ENCODE assay signal across 24 cellular contexts in genomic region chr3:66433522-66433782, GRCh38.
DNase-seq lines count a peak whose midpoint lies in the region; ATAC-seq and TF ChIP-seq lines count a peak whose summit lies in the region.
"Had no signal": no experiment of that assay in that cellular context is flagged by ENCODE, and none has a peak within 500 bp of the region (broad histone marks: within the 10 kb centered on the region; RNA-seq: fewer than 3 reads in every experiment).

No MANE protein-coding gene starts in this region.

- H3K27me3 Mint-ChIP-seq in activated CD8-positive, alpha-beta T cell treated with anti-CD3 and anti-CD28 coated beads, Interleukin-2, amount 10 ng/mL, durations not matched to agents 7 days and 5 days (ENCODE audit: low read depth): no peaks in the 10 kb centered on the region
- no peaks in the 10 kb centered on the region for H3K27me3 Mint-ChIP-seq in activated CD8-positive, alpha-beta T cell treated with anti-CD3 and anti-CD28 coated beads for 36 hours
- no peaks in the 10 kb centered on the region; the same call in 1 of the 2 replicates for H3K27me3 Mint-ChIP-seq in H9 (ENCODE audit: low read depth)
- H3K27me3 Mint-ChIP-seq: dendritic cell treated with granulocyte-macrophage colony-stimulating factor and Interleukin-4, amounts not matched to agents 40 ng/mL and 50 ng/mL, for 4 days had no signal

- peaks cover 8% of the 10 kb centered on the region for H3K79me1 ChIP-seq in H9 (ENCODE audit: insufficient read depth, low read depth, low read length, poor library complexity, severe bottlenecking)

- H3K18ac ChIP-seq in H9 (ENCODE audit: insufficient read length, low read depth, low read length): no peak overlapping the region

- H2BK5ac ChIP-seq in H9 (ENCODE audit: insufficient read length, low read length): no peak overlapping the region

- H3K27me3 ChIP-seq in H9 (ENCODE audit: insufficient read depth, low read length): no peaks in the 10 kb centered on the region
- H3K27me3 ChIP-seq in dorsolateral prefrontal cortex: no peaks in the 10 kb centered on the region
- H3K27me3 ChIP-seq in gastrocnemius medialis: no peaks in the 10 kb centered on the region
- H3K27me3 ChIP-seq: BE2C, left lung, tibial artery had no signal

- H2AK5ac ChIP-seq in H9 (ENCODE audit: insufficient read length, low read length): no peak overlapping the region

- no peak overlapping the region for H2BK12ac ChIP-seq in H9 (ENCODE audit: insufficient read length, low read depth, low read length)

- no peak overlapping the region for H2BK15ac ChIP-seq in H9 (ENCODE audit: low read depth, low read length)

- no peak overlapping the region for H4K91ac ChIP-seq in H9 (ENCODE audit: insufficient read length, low read depth, low read length)

- TF ChIP-seq CTCF in activated CD8-positive, alpha-beta T cell treated with anti-CD3 and anti-CD28 coated beads for 36 hours (IDR thresholded peaks at IDR 0.05): no peak
- TF ChIP-seq CTCF in H9 (conservative IDR thresholded peaks at IDR 0.05): no peak
- TF ChIP-seq CTCF in dorsolateral prefrontal cortex (IDR thresholded peaks at IDR 0.05 in 54 of 56, conservative IDR thresholded peaks at IDR 0.05 in 2 of 56; ENCODE audit: low read depth in 1 of 56, partially characterized antibody in 56 of 56): no peak
- TF ChIP-seq CTCF in gastrocnemius medialis (IDR thresholded peaks at IDR 0.05 in 4 of 5, conservative IDR thresholded peaks at IDR 0.05 in 1 of 5): no peak

- H3K4me3 Mint-ChIP-seq in activated CD8-positive, alpha-beta T cell treated with anti-CD3 and anti-CD28 coated beads, Interleukin-2, amount 10 ng/mL, durations not matched to agents 7 days and 5 days: no peak overlapping the region
- no peak overlapping the region for H3K4me3 Mint-ChIP-seq in activated CD8-positive, alpha-beta T cell treated with anti-CD3 and anti-CD28 coated beads for 36 hours
- no peak overlapping the region for H3K4me3 Mint-ChIP-seq in H9
- H3K4me3 Mint-ChIP-seq: dendritic cell treated with granulocyte-macrophage colony-stimulating factor and Interleukin-4, amounts not matched to agents 40 ng/mL and 50 ng/mL, for 4 days; nephron progenitor cell had no signal

- H3K9me3 Mint-ChIP-seq in activated CD8-positive, alpha-beta T cell treated with anti-CD3 and anti-CD28 coated beads, Interleukin-2, amount 10 ng/mL, durations not matched to agents 7 days and 5 days (ENCODE audit: insufficient read depth): no peaks in the 10 kb centered on the region
- no peaks in the 10 kb centered on the region for H3K9me3 Mint-ChIP-seq in activated CD8-positive, alpha-beta T cell treated with anti-CD3 and anti-CD28 coated beads for 36 hours
- no peaks in the 10 kb centered on the region; a peak in 1 of 5 replicates for H3K9me3 Mint-ChIP-seq in H9
- H3K9me3 Mint-ChIP-seq: dendritic cell treated with granulocyte-macrophage colony-stimulating factor and Interleukin-4, amounts not matched to agents 40 ng/mL and 50 ng/mL, for 4 days; nephron progenitor cell had no signal

- no peak overlapping the region for H3K4me2 ChIP-seq in H9 (ENCODE audit: insufficient read depth, insufficient read length, low read length)
- H3K4me2 ChIP-seq: smooth muscle cell had no signal

- H3K36me3 Mint-ChIP-seq in activated CD8-positive, alpha-beta T cell treated with anti-CD3 and anti-CD28 coated beads, Interleukin-2, amount 10 ng/mL, durations not matched to agents 7 days and 5 days (ENCODE audit: low read depth): peaks cover 2% of the 10 kb centered on the region
- H3K36me3 Mint-ChIP-seq in activated CD8-positive, alpha-beta T cell treated with anti-CD3 and anti-CD28 coated beads for 36 hours (ENCODE audit: low read depth): peaks cover 2% of the 10 kb centered on the region
- H3K36me3 Mint-ChIP-seq in H9 (ENCODE audit: insufficient read depth in 1 of 3, low read depth in 3 of 3): peaks cover 19 to 48% (median 45%) of the 10 kb centered on the region in 3 experiments

- no peak overlapping the region for H4K8ac ChIP-seq in H9 (replicated peaks; ENCODE audit: insufficient read length, low read depth, low read length)

- no CpG with 5 or more reads among the region's 4 CpGs for WGBS in H9 (ENCODE audit: extremely low coverage, insufficient read length, low lambda C conversion rate)

- H3K4me1 ChIP-seq in H9 (ENCODE audit: insufficient read depth, low read length) (peaks cover 25% of the 10 kb centered on the region), gastrocnemius medialis (peaks cover 61 to 89% of the 10 kb centered on the region in 2 donors)

- no peak overlapping the region for H2AFZ ChIP-seq in H9 (ENCODE audit: low read length)

- no peaks in the 10 kb centered on the region for H3K23me2 ChIP-seq in H9 (ENCODE audit: insufficient read length, low read depth, low read length, poor library complexity, severe bottlenecking)

- peaks cover 12% of the 10 kb centered on the region for H3K4me1 Mint-ChIP-seq in activated CD8-positive, alpha-beta T cell treated with anti-CD3 and anti-CD28 coated beads, Interleukin-2, amount 10 ng/mL, durations not matched to agents 7 days and 5 days (ENCODE audit: low read depth)
- peaks cover 13% of the 10 kb centered on the region for H3K4me1 Mint-ChIP-seq in activated CD8-positive, alpha-beta T cell treated with anti-CD3 and anti-CD28 coated beads for 36 hours (ENCODE audit: low read depth)
- H3K4me1 Mint-ChIP-seq in H9: peaks cover 75 to 76% of the 10 kb centered on the region in 2 experiments

- H3K9ac ChIP-seq in H9 (ENCODE audit: extremely low read depth, insufficient read length, low read length): no peak overlapping the region

- H3K4me3 ChIP-seq in dorsolateral prefrontal cortex: no peak overlapping the region
- H3K4me3 ChIP-seq in gastrocnemius medialis: no peak overlapping the region
- H3K4me3 ChIP-seq: left lung, smooth muscle cell, tibial artery had no signal

- DNase-seq in activated CD8-positive, alpha-beta T cell treated with anti-CD3 and anti-CD28 coated beads, Interleukin-2, amount 10 ng/mL, durations not matched to agents 7 days and 5 days: no peak
- no peak for DNase-seq in activated CD8-positive, alpha-beta T cell treated with anti-CD3 and anti-CD28 coated beads for 36 hours
- DNase-seq in H9 (no peak), dorsolateral prefrontal cortex (no peak), gastrocnemius medialis (no peak), HEK293T (ENCODE audit: extremely low spot score) (no peak), SK-N-DZ (ENCODE audit: low spot score) (no peak)
- DNase-seq in activated CD4-positive, CD25-positive, alpha-beta regulatory T cell (lab: John Stamatoyannopoulos, UW): no peak
- DNase-seq: BE2C; Calu3; glutamatergic neuron; GOT3; left lung; midbrain; NCI-H1105 treated with DMSO at 0.1 percent for 48 hours; NCI-H2081 treated with DMSO at 0.1 percent for 48 hours; nephron progenitor cell; OCI-M1; SHP77; stimulated activated naive CD4-positive, alpha-beta T cell; SW 1271 had no signal

- H3K9me3 ChIP-seq in H9 (ENCODE audit: control insufficient read depth, low read depth, low read length): no peaks in the 10 kb centered on the region
- H3K9me3 ChIP-seq in gastrocnemius medialis: no peaks in the 10 kb centered on the region
- H3K9me3 ChIP-seq: BE2C, left lung, tibial artery had no signal

- CTCF ChIA-PET in activated CD8-positive, alpha-beta T cell treated with anti-CD3 and anti-CD28 coated beads, Interleukin-2, amount 10 ng/mL, durations not matched to agents 7 days and 5 days (lab: Charles Lee): no interaction called here
- CTCF ChIA-PET in activated CD8-positive, alpha-beta T cell treated with anti-CD3 and anti-CD28 coated beads for 36 hours (lab: Charles Lee): interaction anchor here (1.4 kb wide), 1 partner anchor 17 kb away, joined by 3 read pairs; no protein-coding TSS in a partner anchor
- CTCF ChIA-PET in HEK293T (lab: Yijun Ruan, JAX): no interaction called here

- H3K14ac ChIP-seq in H9 (ENCODE audit: insufficient read depth, low read length): no peak overlapping the region

- H2BK20ac ChIP-seq in H9 (ENCODE audit: low read depth, low read length, poor library complexity, severe bottlenecking): no peak overlapping the region

- H3T11ph ChIP-seq in H9 (ENCODE audit: low read length): no peak overlapping the region

- H3K56ac ChIP-seq in H9 (ENCODE audit: insufficient read length, low read depth, low read length): no peak overlapping the region

- H2BK120ac ChIP-seq in H9 (ENCODE audit: low read depth, low read length, poor library complexity, severe bottlenecking): no peak overlapping the region

- peaks cover 53% of the 10 kb centered on the region; the same call in 1 of the 2 replicates for H3K79me2 ChIP-seq in H9 (ENCODE audit: insufficient read depth, low read length)

- H3K23ac ChIP-seq in H9 (ENCODE audit: insufficient read length, low read depth, low read length): no peak overlapping the region

- in situ Hi-C loops in gastrocnemius medialis (cut with MboI; ENCODE audit: low sequenced_read_pairs in 4 of 4): loop anchor here in 1 of 4 donors (10.0 kb wide), 1 partner anchor 61 kb away; no protein-coding TSS in a partner anchor

- intact Hi-C loops in activated CD8-positive, alpha-beta T cell treated with anti-CD3 and anti-CD28 coated beads for 36 hours (cut with micrococcal nuclease): no loop called here
- intact Hi-C loops in dorsolateral prefrontal cortex (cut with DNase I) (no loop called here), gastrocnemius medialis (cut with DNase I; ENCODE audit: low total_unique reads) (no loop called here)

- TF ChIP-seq POLR2A in gastrocnemius medialis (IDR thresholded peaks at IDR 0.05): no peak

- H3K36me3 ChIP-seq in gastrocnemius medialis: no peaks in the 10 kb centered on the region
- H3K36me3 ChIP-seq: BE2C, left lung had no signal

- H3K27ac Mint-ChIP-seq in activated CD8-positive, alpha-beta T cell treated with anti-CD3 and anti-CD28 coated beads, Interleukin-2, amount 10 ng/mL, durations not matched to agents 7 days and 5 days: peak overlapping the region; percentile 0
- H3K27ac Mint-ChIP-seq in activated CD8-positive, alpha-beta T cell treated with anti-CD3 and anti-CD28 coated beads for 36 hours: no peak overlapping the region
- peak overlapping the region; percentile 22 to 91 (median 46); a peak in 5 of 7 replicates for H3K27ac Mint-ChIP-seq in H9
- H3K27ac Mint-ChIP-seq: dendritic cell treated with granulocyte-macrophage colony-stimulating factor and Interleukin-4, amounts not matched to agents 40 ng/mL and 50 ng/mL, for 4 days had no signal

- POLR2A ChIA-PET in activated CD8-positive, alpha-beta T cell treated with anti-CD3 and anti-CD28 coated beads, Interleukin-2, amount 10 ng/mL, durations not matched to agents 7 days and 5 days (lab: Charles Lee): no interaction called here
- POLR2A ChIA-PET in activated CD8-positive, alpha-beta T cell treated with anti-CD3 and anti-CD28 coated beads for 36 hours (lab: Charles Lee): no interaction called here
- POLR2A ChIA-PET in HEK293T (lab: Yijun Ruan, JAX): no interaction called here

- H3K27ac ChIP-seq in H9 (ENCODE audit: insufficient read length, low read depth, low read length) (no peak overlapping the region), dorsolateral prefrontal cortex (peak overlapping the region in 35 of 59 donors; percentile 3 to 86 (median 55)), gastrocnemius medialis (peak overlapping the region; percentile 77 to 90 (median 82))
- H3K27ac ChIP-seq: left lung, tibial artery had no signal

- H4K5ac ChIP-seq in H9 (ENCODE audit: insufficient read length, low read depth, low read length): no peak overlapping the region

- H3K4ac ChIP-seq in H9 (ENCODE audit: low read depth, low read length): no peak overlapping the region

- ATAC-seq in activated CD8-positive, alpha-beta T cell treated with anti-CD3 and anti-CD28 coated beads, Interleukin-2, amount 10 ng/mL, durations not matched to agents 7 days and 5 days: peak; percentile 42
- ATAC-seq in activated CD8-positive, alpha-beta T cell treated with anti-CD3 and anti-CD28 coated beads for 36 hours: no peak
- ATAC-seq in gastrocnemius medialis: no peak
- ATAC-seq: left lung had no signal

- H4K20me1 ChIP-seq in H9 (ENCODE audit: control insufficient read depth, insufficient read depth, insufficient read length): no peaks in the 10 kb centered on the region
